ENCODE assay signal across 9 cellular contexts in genomic region chr7:66557214-66558200, GRCh38.
DNase-seq lines count a peak whose midpoint lies in the region; ATAC-seq and TF ChIP-seq lines count a peak whose summit lies in the region.
"Had no signal": no experiment of that assay in that cellular context is flagged by ENCODE, and none has a peak within 500 bp of the region (broad histone marks: within the 10 kb centered on the region; RNA-seq: fewer than 3 reads in every experiment).

No MANE protein-coding gene starts in this region.

- intact Hi-C loops in dorsolateral prefrontal cortex (cut with DNase I), result loop anchor here (5.0 to 10.0 kb wide), 5 partner anchors 35 to 447 kb away; no protein-coding TSS in a partner anchor

- no peaks in the 10 kb centered on the region for H3K9me3 ChIP-seq in CD4-positive, CD25-positive, alpha-beta regulatory T cell (ENCODE audit: control insufficient read depth in 2 of 2, low read length in 2 of 2)

- no peaks in the 10 kb centered on the region for H3K27me3 ChIP-seq in CD4-positive, CD25-positive, alpha-beta regulatory T cell (ENCODE audit: control insufficient read depth, insufficient read depth, low read length)
- H3K27me3 ChIP-seq in dorsolateral prefrontal cortex, result no peaks in the 10 kb centered on the region

- H3K36me3 Mint-ChIP-seq in CD4-positive, CD25-positive, alpha-beta regulatory T cell, result peaks cover 17% of the 10 kb centered on the region
- H3K36me3 Mint-ChIP-seq: IgD-negative memory B cell had no signal

- peak; percentile 56 to 69 (median 57) for DNase-seq in CD4-positive, CD25-positive, alpha-beta regulatory T cell
- DNase-seq in NCI-H1694 treated with DMSO at 0.1 percent for 48 hours (lab: John Stamatoyannopoulos, UW), result peak; percentile 11
- peak; percentile 78 to 81 for DNase-seq in activated CD4-positive, alpha-beta T cell treated with anti-CD3 and anti-CD28 coated beads, Interleukin-2, amount 50 U/mL, for 48 hours
- DNase-seq in dorsolateral prefrontal cortex, result peak; percentile 69 to 85 (median 74)
- DNase-seq in medulla oblongata (ENCODE audit: extremely low spot score), result peak; percentile 64
- DNase-seq in stimulated activated CD8-positive, alpha-beta memory T cell treated with anti-CD3 and anti-CD28 coated beads, Interleukin-12 subunit alpha, Interleukin-12 subunit beta, amount 100 ng/mL, for 4 hours (ENCODE audit: low read depth), result peak; percentile 31

- H3K27ac ChIP-seq in CD4-positive, CD25-positive, alpha-beta regulatory T cell (ENCODE audit: insufficient read depth, low read length, poor library complexity, severe bottlenecking), result no peak overlapping the region
- peak overlapping the region in 30 of 59 donors; percentile 13 to 81 (median 44) for H3K27ac ChIP-seq in dorsolateral prefrontal cortex

- H3K27me3 Mint-ChIP-seq in CD4-positive, CD25-positive, alpha-beta regulatory T cell, result no peaks in the 10 kb centered on the region
- H3K27me3 Mint-ChIP-seq: IgD-negative memory B cell had no signal

- peak; percentile 77 to 81 for ATAC-seq in CD4-positive, CD25-positive, alpha-beta regulatory T cell (ENCODE audit: low read depth in 2 of 2)
- peak; percentile 61 for ATAC-seq in GM21723 (IDR thresholded peaks at IDR 0.05; ENCODE audit: unreplicated experiment)
- ATAC-seq in GM21360 (IDR thresholded peaks at IDR 0.05; ENCODE audit: unreplicated experiment), result no peak

- H3K4me3 ChIP-seq in CD4-positive, CD25-positive, alpha-beta regulatory T cell (ENCODE audit: low read depth, low read length), result no peak overlapping the region
- peak overlapping the region in 43 of 59 donors; percentile 2 to 51 (median 30) for H3K4me3 ChIP-seq in dorsolateral prefrontal cortex

- H3K4me1 Mint-ChIP-seq in CD4-positive, CD25-positive, alpha-beta regulatory T cell, result peaks cover 0 to 6% (median 5%) of the 10 kb centered on the region in 4 donors

- H3K36me3 ChIP-seq in CD4-positive, CD25-positive, alpha-beta regulatory T cell (ENCODE audit: control insufficient read depth, insufficient read depth, low read length), result peaks cover 37% of the 10 kb centered on the region

- H3K9me3 Mint-ChIP-seq in CD4-positive, CD25-positive, alpha-beta regulatory T cell, result no peaks in the 10 kb centered on the region
- H3K9me3 Mint-ChIP-seq: IgD-negative memory B cell had no signal

- H3K4me3 Mint-ChIP-seq in CD4-positive, CD25-positive, alpha-beta regulatory T cell, result no peak overlapping the region

- peak; percentile 72 to 97 (median 92) for TF ChIP-seq CTCF in dorsolateral prefrontal cortex (IDR thresholded peaks at IDR 0.05 in 54 of 56, conservative IDR thresholded peaks at IDR 0.05 in 2 of 56; ENCODE audit: low read depth in 1 of 56, partially characterized antibody in 56 of 56)

- no peak overlapping the region for H3K27ac Mint-ChIP-seq in CD4-positive, CD25-positive, alpha-beta regulatory T cell
- H3K27ac Mint-ChIP-seq: IgD-negative memory B cell had no signal

- H3K4me1 ChIP-seq in CD4-positive, CD25-positive, alpha-beta regulatory T cell (ENCODE audit: control insufficient read depth, insufficient read depth, low read length, poor library complexity, severe bottlenecking), result peaks cover 4% of the 10 kb centered on the region

Comparison
In these comparisons a context has a peak if more than half of its experiments do, and no peak if none do; other contexts are left out.
1. DNase-seq: peak in every context shown above with its lines; median percentile 80 in activated CD4-positive, alpha-beta T cell treated with anti-CD3 and anti-CD28 coated beads, Interleukin-2, amount 50 U/mL, for 48 hours; 74 in dorsolateral prefrontal cortex; 64 in medulla oblongata; 57 in CD4-positive, CD25-positive, alpha-beta regulatory T cell; 31 in stimulated activated CD8-positive, alpha-beta memory T cell treated with anti-CD3 and anti-CD28 coated beads, Interleukin-12 subunit alpha, Interleukin-12 subunit beta, amount 100 ng/mL, for 4 hours; 11 in NCI-H1694 treated with DMSO at 0.1 percent for 48 hours.